7 cellular contexts compared by ENCODE assay signal in the genomic region with DNA sequence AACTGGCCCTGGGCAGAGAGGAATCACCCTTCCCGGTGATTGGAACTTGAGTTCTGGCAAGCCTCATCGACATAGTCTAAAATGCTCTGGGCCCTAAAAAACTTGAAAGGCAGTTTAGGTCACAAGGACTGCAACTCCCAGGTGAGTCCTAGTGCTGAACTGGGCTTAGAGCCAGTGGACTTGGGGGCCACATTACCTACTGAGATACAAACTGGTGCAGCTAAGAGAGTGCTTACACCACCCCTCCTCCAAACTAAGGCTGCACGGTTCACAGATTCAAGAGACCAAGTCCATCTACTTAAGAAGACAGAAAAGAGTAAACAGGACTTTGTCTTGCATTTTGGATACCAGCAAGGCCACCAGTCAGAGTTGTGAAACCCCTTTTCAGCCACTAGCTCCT.
"Had no signal": no experiment of that assay in that cellular context is flagged by ENCODE, and none has a peak within 500 bp of the region (broad histone marks: within the 10 kb centered on the region; RNA-seq: fewer than 3 reads in every experiment).

No MANE protein-coding gene starts in this region.

- H3K4me1 Mint-ChIP-seq: IgD-negative memory B cell had no signal

- H3K4me3 ChIP-seq: K562 had no signal

- ATAC-seq: HepG2, K562 had no signal

- H3K4me3 Mint-ChIP-seq: IgD-negative memory B cell had no signal

- H3K27me3 Mint-ChIP-seq: IgD-negative memory B cell had no signal

- FAIRE-seq: HepG2, HTR-8/SVneo, K562 had no signal

- DNase-seq: IMR-90, KBM-7 had no signal

- H3K27ac ChIP-seq: HL-60 had no signal

- H3K27ac Mint-ChIP-seq: IgD-negative memory B cell had no signal
